7 cellular contexts compared by ENCODE assay signal in genomic region chr13:114115191-114115671, GRCh38. TPM values are rescaled to one million over a fixed set of nuclear protein-coding genes. Genes with fewer than 3 reads are reported as not detected.
DNase-seq lines count a peak whose midpoint lies in the region; ATAC-seq, FAIRE-seq and TF ChIP-seq lines count a peak whose summit lies in the region.

No MANE protein-coding gene starts in this region.

- peak overlapping the region; percentile 15 for H3K27ac Mint-ChIP-seq in activated naive CD8-positive, alpha-beta T cell treated with anti-CD3 and anti-CD28 coated beads, Interleukin-2, amount 10 ng/mL, durations not matched to agents 7 days and 5 days
- H3K27ac Mint-ChIP-seq in type B pancreatic cell = peak overlapping the region; percentile 76

- no peak for DNase-seq in GM18507 (ENCODE audit: extremely low spot score, insufficient read length, low read depth)
- peak; percentile 51 to 67 for DNase-seq in Kasumi-1 (lab: John Stamatoyannopoulos, UW)
- DNase-seq in activated naive CD8-positive, alpha-beta T cell treated with anti-CD3 and anti-CD28 coated beads, Interleukin-2, amount 10 ng/mL, durations not matched to agents 7 days and 5 days = peak; percentile 26
- DNase-seq in kidney tubule cell (ENCODE audit: low spot score) = peak; percentile 94
- DNase-seq in type B pancreatic cell (ENCODE audit: extremely low spot score, unreplicated experiment) = no peak
- no peak for DNase-seq in amygdala (lab: John Stamatoyannopoulos, UW)
- no peak for DNase-seq in NCI-H1417 treated with DMSO at 0.1 percent for 48 hours (lab: John Stamatoyannopoulos, UW)

- peak overlapping the region; percentile 25 for H3K4me3 Mint-ChIP-seq in activated naive CD8-positive, alpha-beta T cell treated with anti-CD3 and anti-CD28 coated beads, Interleukin-2, amount 10 ng/mL, durations not matched to agents 7 days and 5 days
- H3K4me3 Mint-ChIP-seq in type B pancreatic cell = peak overlapping the region; percentile 55

- no peak for ATAC-seq in activated naive CD8-positive, alpha-beta T cell treated with anti-CD3 and anti-CD28 coated beads, Interleukin-2, amount 10 ng/mL, durations not matched to agents 7 days and 5 days (ENCODE audit: low read depth)

- peak; percentile 87 for FAIRE-seq in GM18507 (lab: Jason Lieb, UNC)

- no peaks in the 10 kb centered on the region for H3K9me3 Mint-ChIP-seq in activated naive CD8-positive, alpha-beta T cell treated with anti-CD3 and anti-CD28 coated beads, Interleukin-2, amount 10 ng/mL, durations not matched to agents 7 days and 5 days
- H3K9me3 Mint-ChIP-seq in type B pancreatic cell = no peaks in the 10 kb centered on the region

- TF ChIP-seq CTCF in type B pancreatic cell (conservative IDR thresholded peaks at IDR 0.05) = no peak

- H3K27me3 Mint-ChIP-seq in activated naive CD8-positive, alpha-beta T cell treated with anti-CD3 and anti-CD28 coated beads, Interleukin-2, amount 10 ng/mL, durations not matched to agents 7 days and 5 days = no peaks in the 10 kb centered on the region
- H3K27me3 Mint-ChIP-seq in type B pancreatic cell = peaks cover 3% of the 10 kb centered on the region

- peaks cover 8% of the 10 kb centered on the region for H3K36me3 Mint-ChIP-seq in activated naive CD8-positive, alpha-beta T cell treated with anti-CD3 and anti-CD28 coated beads, Interleukin-2, amount 10 ng/mL, durations not matched to agents 7 days and 5 days
- H3K36me3 Mint-ChIP-seq in type B pancreatic cell = peaks cover 4% of the 10 kb centered on the region

- peaks cover 40% of the 10 kb centered on the region for H3K4me1 Mint-ChIP-seq in activated naive CD8-positive, alpha-beta T cell treated with anti-CD3 and anti-CD28 coated beads, Interleukin-2, amount 10 ng/mL, durations not matched to agents 7 days and 5 days
- peaks cover 55% of the 10 kb centered on the region for H3K4me1 Mint-ChIP-seq in type B pancreatic cell (ENCODE audit: unreplicated experiment)

- POLR2A ChIA-PET in activated naive CD8-positive, alpha-beta T cell treated with anti-CD3 and anti-CD28 coated beads, Interleukin-2, amount 10 ng/mL, durations not matched to agents 7 days and 5 days (lab: Charles Lee) = interaction anchor here (1.0 kb wide), 1 partner anchor 17 kb away, joined by 3 read pairs; the partner anchor contains the start of gene RASA3

RNA-seq across cellular contexts. Expression of gene RASA3, which starts 17.2 kb away (rescaled TPM):
- total RNA-seq in activated naive CD8-positive, alpha-beta T cell treated with anti-CD3 and anti-CD28 coated beads, Interleukin-2, amount 10 ng/mL, durations not matched to agents 7 days and 5 days = 10 to 100 TPM; 65.6 to 73.9 TPM
- total RNA-seq in type B pancreatic cell (ENCODE audit: low replicate concordance) = 1.9 and 9.3 TPM in 2 replicates

Comparison
In these comparisons a context has a peak if more than half of its experiments do, and no peak if none do; other contexts are left out.
1. DNase-seq: peak in Kasumi-1 (2 of 2), activated naive CD8-positive, alpha-beta T cell treated with anti-CD3 and anti-CD28 coated beads, Interleukin-2, amount 10 ng/mL, durations not matched to agents 7 days and 5 days (single experiment) and kidney tubule cell (single experiment); none in GM18507 (single experiment), type B pancreatic cell (single experiment), amygdala (0 of 56) and NCI-H1417 treated with DMSO at 0.1 percent for 48 hours (single experiment).